1 cellular context compared by ENCODE assay signal in the genomic region with DNA sequence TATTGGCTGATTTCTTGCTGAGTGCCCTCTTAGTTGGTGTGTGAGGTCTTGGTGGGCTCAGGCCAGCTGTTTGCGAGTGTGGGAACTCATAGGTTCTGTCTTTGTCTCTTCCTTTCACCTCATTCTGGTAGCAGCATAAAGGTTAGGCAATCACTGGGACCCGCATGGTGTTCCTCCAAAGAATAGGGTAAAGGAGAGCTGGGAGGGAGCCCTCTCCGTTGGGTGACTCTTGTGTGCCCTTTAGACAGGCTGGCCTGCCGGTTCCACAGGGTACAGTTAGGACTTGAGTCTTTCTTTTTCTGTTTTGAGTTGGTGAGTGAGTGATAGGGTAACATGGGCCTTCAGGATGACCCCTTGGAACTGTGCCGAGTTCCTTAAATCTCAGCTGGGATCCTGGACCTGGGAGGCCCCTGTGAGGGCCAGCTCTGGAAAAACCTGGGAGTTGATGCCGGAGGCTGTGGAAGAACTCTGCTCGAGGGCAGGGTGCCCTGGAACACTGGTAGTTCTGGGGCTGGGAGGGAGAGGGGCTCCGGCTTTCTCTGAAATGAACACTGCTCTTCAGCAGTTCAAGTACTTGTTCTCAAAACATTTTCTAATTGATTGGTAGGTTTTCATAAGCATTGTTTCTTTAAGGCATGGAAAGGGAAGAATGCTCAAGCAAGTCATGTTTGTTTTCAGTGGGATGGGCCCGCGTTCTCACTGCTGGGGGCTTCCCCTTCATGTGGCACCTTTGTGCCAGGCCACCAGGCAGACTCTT.
TF ChIP-seq lines count a peak whose summit lies in the region.

No MANE protein-coding gene starts in this region.

TF ChIP-seq in WTC11, 78 proteins besides CTCF, POLR2A, EP300 and RAD21:
- TF ChIP-seq SP1 (CRISPR knock-in tag; conservative IDR thresholded peaks at IDR 0.05): no peak
- TF ChIP-seq, protein P1, sequence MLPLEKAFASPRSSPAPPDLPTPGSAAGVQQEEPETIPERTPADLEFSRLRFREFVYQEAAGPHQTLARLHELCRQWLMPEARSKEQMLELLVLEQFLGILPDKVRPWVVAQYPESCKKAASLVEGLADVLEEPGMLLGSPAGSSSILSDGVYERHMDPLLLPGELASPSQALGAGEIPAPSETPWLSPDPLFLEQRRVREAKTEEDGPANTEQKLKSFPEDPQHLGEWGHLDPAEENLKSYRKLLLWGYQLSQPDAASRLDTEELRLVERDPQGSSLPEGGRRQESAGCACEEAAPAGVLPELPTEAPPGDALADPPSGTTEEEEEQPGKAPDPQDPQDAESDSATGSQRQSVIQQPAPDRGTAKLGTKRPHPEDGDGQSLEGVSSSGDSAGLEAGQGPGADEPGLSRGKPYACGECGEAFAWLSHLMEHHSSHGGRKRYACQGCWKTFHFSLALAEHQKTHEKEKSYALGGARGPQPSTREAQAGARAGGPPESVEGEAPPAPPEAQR (CRISPR knock-in tag; IDR thresholded peaks at IDR 0.05): no peak
- TF ChIP-seq NFATC4 (CRISPR knock-in tag; IDR thresholded peaks at IDR 0.05): no peak
- no peak for TF ChIP-seq RELA (CRISPR knock-in tag; IDR thresholded peaks at IDR 0.05; ENCODE audit: borderline replicate concordance)
- TF ChIP-seq ZNF317 (CRISPR knock-in tag; IDR thresholded peaks at IDR 0.05; ENCODE audit: borderline replicate concordance, low read depth): no peak
- no peak for TF ChIP-seq ZNF138 (CRISPR knock-in tag; conservative IDR thresholded peaks at IDR 0.05)
- TF ChIP-seq SMAD3 (CRISPR knock-in tag; IDR thresholded peaks at IDR 0.05; ENCODE audit: borderline replicate concordance): no peak
- no peak for TF ChIP-seq RORB (CRISPR knock-in tag; IDR thresholded peaks at IDR 0.05)
- TF ChIP-seq, protein P2, sequence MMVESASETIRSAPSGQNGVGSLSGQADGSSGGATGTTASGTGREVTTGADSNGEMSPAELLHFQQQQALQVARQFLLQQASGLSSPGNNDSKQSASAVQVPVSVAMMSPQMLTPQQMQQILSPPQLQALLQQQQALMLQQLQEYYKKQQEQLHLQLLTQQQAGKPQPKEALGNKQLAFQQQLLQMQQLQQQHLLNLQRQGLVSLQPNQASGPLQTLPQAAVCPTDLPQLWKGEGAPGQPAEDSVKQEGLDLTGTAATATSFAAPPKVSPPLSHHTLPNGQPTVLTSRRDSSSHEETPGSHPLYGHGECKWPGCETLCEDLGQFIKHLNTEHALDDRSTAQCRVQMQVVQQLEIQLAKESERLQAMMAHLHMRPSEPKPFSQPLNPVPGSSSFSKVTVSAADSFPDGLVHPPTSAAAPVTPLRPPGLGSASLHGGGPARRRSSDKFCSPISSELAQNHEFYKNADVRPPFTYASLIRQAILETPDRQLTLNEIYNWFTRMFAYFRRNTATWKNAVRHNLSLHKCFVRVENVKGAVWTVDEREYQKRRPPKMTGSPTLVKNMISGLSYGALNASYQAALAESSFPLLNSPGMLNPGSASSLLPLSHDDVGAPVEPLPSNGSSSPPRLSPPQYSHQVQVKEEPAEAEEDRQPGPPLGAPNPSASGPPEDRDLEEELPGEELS (CRISPR knock-in tag; IDR thresholded peaks at IDR 0.05): no peak
- TF ChIP-seq NR3C1 (CRISPR knock-in tag; conservative IDR thresholded peaks at IDR 0.05; ENCODE audit: low read depth): no peak
- TF ChIP-seq, protein P3, sequence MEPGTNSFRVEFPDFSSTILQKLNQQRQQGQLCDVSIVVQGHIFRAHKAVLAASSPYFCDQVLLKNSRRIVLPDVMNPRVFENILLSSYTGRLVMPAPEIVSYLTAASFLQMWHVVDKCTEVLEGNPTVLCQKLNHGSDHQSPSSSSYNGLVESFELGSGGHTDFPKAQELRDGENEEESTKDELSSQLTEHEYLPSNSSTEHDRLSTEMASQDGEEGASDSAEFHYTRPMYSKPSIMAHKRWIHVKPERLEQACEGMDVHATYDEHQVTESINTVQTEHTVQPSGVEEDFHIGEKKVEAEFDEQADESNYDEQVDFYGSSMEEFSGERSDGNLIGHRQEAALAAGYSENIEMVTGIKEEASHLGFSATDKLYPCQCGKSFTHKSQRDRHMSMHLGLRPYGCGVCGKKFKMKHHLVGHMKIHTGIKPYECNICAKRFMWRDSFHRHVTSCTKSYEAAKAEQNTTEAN (CRISPR knock-in tag; IDR thresholded peaks at IDR 0.05): no peak
- TF ChIP-seq FOXP1 (CRISPR knock-in tag; IDR thresholded peaks at IDR 0.05; ENCODE audit: borderline replicate concordance): no peak
- TF ChIP-seq EMX1 (CRISPR knock-in tag; IDR thresholded peaks at IDR 0.05): no peak
- TF ChIP-seq, protein P4, sequence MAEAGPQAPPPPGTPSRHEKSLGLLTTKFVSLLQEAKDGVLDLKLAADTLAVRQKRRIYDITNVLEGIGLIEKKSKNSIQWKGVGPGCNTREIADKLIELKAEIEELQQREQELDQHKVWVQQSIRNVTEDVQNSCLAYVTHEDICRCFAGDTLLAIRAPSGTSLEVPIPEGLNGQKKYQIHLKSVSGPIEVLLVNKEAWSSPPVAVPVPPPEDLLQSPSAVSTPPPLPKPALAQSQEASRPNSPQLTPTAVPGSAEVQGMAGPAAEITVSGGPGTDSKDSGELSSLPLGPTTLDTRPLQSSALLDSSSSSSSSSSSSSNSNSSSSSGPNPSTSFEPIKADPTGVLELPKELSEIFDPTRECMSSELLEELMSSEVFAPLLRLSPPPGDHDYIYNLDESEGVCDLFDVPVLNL (CRISPR knock-in tag; IDR thresholded peaks at IDR 0.05; ENCODE audit: borderline replicate concordance, low read depth): no peak
- TF ChIP-seq ETV6 (CRISPR knock-in tag; IDR thresholded peaks at IDR 0.05): no peak
- TF ChIP-seq, protein P5, sequence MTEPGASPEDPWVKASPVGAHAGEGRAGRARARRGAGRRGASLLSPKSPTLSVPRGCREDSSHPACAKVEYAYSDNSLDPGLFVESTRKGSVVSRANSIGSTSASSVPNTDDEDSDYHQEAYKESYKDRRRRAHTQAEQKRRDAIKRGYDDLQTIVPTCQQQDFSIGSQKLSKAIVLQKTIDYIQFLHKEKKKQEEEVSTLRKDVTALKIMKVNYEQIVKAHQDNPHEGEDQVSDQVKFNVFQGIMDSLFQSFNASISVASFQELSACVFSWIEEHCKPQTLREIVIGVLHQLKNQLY (CRISPR knock-in tag; IDR thresholded peaks at IDR 0.05): no peak
